Comparison of ENCODE assay signal across 2 cellular contexts in the genomic region with DNA sequence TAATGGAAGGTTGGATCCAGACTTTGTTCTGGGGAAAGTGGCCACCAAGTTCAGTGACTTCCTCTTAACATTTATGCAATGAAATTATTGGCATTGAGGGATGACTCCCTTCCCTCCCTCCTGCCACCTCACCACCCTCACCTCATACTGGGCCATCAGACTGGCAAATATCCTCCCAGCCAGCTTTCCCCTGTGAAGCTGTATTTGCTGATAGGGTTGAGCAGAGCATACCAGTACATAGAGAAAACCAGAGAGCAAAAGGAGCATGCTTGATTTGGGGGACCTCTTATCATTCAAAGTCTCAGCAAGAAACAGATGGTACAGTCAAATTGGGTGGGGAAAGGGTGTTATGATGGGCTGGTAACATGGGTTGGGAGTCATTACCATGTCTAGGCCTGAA.
TF ChIP-seq lines count a peak whose summit lies in the region.

No MANE protein-coding gene starts in this region.

TF ChIP-seq in liver, 16 proteins besides CTCF, POLR2A, EP300 and RAD21:
- TF ChIP-seq TAF1 (conservative IDR thresholded peaks at IDR 0.05) = no peak
- TF ChIP-seq, protein P1, sequence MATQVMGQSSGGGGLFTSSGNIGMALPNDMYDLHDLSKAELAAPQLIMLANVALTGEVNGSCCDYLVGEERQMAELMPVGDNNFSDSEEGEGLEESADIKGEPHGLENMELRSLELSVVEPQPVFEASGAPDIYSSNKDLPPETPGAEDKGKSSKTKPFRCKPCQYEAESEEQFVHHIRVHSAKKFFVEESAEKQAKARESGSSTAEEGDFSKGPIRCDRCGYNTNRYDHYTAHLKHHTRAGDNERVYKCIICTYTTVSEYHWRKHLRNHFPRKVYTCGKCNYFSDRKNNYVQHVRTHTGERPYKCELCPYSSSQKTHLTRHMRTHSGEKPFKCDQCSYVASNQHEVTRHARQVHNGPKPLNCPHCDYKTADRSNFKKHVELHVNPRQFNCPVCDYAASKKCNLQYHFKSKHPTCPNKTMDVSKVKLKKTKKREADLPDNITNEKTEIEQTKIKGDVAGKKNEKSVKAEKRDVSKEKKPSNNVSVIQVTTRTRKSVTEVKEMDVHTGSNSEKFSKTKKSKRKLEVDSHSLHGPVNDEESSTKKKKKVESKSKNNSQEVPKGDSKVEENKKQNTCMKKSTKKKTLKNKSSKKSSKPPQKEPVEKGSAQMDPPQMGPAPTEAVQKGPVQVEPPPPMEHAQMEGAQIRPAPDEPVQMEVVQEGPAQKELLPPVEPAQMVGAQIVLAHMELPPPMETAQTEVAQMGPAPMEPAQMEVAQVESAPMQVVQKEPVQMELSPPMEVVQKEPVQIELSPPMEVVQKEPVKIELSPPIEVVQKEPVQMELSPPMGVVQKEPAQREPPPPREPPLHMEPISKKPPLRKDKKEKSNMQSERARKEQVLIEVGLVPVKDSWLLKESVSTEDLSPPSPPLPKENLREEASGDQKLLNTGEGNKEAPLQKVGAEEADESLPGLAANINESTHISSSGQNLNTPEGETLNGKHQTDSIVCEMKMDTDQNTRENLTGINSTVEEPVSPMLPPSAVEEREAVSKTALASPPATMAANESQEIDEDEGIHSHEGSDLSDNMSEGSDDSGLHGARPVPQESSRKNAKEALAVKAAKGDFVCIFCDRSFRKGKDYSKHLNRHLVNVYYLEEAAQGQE (IDR thresholded peaks at IDR 0.05) = no peak
- TF ChIP-seq, protein P2, sequence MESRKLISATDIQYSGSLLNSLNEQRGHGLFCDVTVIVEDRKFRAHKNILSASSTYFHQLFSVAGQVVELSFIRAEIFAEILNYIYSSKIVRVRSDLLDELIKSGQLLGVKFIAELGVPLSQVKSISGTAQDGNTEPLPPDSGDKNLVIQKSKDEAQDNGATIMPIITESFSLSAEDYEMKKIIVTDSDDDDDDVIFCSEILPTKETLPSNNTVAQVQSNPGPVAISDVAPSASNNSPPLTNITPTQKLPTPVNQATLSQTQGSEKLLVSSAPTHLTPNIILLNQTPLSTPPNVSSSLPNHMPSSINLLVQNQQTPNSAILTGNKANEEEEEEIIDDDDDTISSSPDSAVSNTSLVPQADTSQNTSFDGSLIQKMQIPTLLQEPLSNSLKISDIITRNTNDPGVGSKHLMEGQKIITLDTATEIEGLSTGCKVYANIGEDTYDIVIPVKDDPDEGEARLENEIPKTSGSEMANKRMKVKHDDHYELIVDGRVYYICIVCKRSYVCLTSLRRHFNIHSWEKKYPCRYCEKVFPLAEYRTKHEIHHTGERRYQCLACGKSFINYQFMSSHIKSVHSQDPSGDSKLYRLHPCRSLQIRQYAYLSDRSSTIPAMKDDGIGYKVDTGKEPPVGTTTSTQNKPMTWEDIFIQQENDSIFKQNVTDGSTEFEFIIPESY (IDR thresholded peaks at IDR 0.05) = no peak
- peak in 1 of 2 donors; percentile 7 for TF ChIP-seq RXRA (IDR thresholded peaks at IDR 0.05)
- TF ChIP-seq HNF4A (conservative IDR thresholded peaks at IDR 0.05) = peak; percentile 20 to 23
- TF ChIP-seq, protein P3, sequence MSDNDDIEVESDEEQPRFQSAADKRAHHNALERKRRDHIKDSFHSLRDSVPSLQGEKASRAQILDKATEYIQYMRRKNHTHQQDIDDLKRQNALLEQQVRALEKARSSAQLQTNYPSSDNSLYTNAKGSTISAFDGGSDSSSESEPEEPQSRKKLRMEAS (IDR thresholded peaks at IDR 0.05) = no peak
- TF ChIP-seq JUND (IDR thresholded peaks at IDR 0.05) = no peak
- no peak for TF ChIP-seq YY1 (IDR thresholded peaks at IDR 0.05)

TF ChIP-seq in HepG2, 621 proteins besides CTCF, POLR2A, EP300 and RAD21:
- TF ChIP-seq ZNF766 (CRISPR knock-in tag; IDR thresholded peaks at IDR 0.05; ENCODE audit: borderline replicate concordance) (no peak), RFX3 (CRISPR knock-in tag; IDR thresholded peaks at IDR 0.05) (no peak), ZNF672 (CRISPR knock-in tag; IDR thresholded peaks at IDR 0.05) (no peak)
